In the genomic region with DNA sequence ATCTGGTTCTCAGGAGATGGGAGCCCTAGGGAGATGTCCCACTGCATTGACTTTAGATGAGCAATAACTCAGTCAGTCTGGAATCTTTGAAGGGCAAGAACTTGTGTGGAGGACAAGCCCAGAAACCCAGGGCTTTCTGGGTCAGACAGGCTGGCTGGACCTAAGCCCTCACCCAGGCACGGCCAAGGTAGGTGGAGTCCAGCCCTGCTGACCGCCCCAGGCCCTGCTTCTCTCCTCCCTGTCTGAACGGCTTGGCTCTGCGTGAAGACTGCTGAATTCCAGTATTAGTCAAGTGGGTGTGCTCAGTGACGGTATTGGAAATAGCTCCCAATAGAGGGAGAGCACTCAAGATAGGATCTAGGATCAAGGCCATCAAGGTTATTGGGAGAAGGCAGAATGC, we compare ENCODE assay signal across 13 cellular contexts. TPM values are rescaled to one million over a fixed set of nuclear protein-coding genes. Genes with fewer than 3 reads are reported as not detected.
DNase-seq lines count a peak whose midpoint lies in the region; ATAC-seq and TF ChIP-seq lines count a peak whose summit lies in the region.
"Had no signal": no experiment of that assay in that cellular context is flagged by ENCODE, and none has a peak within 500 bp of the region (broad histone marks: within the 10 kb centered on the region; RNA-seq: fewer than 3 reads in every experiment).

No MANE protein-coding gene starts in this region.

- H3K9me3 Mint-ChIP-seq in activated B cell treated with CpG ODN at 0.5 μM for 24 hours, result no peaks in the 10 kb centered on the region
- H3K9me3 Mint-ChIP-seq in activated T-cell treated with anti-CD3 and anti-CD28 coated beads, Interleukin-2, amount 50 U/mL, for 4 hours, result no peaks in the 10 kb centered on the region

- H3K4me1 ChIP-seq in gastroesophageal sphincter (peaks cover 2 to 72% (median 22%) of the 10 kb centered on the region in 3 donors), trophoblast cell (ENCODE audit: control insufficient read depth in 1 of 2, insufficient read depth in 2 of 2, low read length in 2 of 2) (peaks cover 34 to 35% of the 10 kb centered on the region in 2 experiments)

- H3K27me3 ChIP-seq in gastroesophageal sphincter, result no peaks in the 10 kb centered on the region
- H3K27me3 ChIP-seq in trophoblast cell (ENCODE audit: insufficient read depth, low read length), result no peaks in the 10 kb centered on the region

- intact Hi-C loops in activated B cell treated with CpG ODN at 0.5 μM for 24 hours (cut with micrococcal nuclease), result no loop called here

- no peak overlapping the region for H2AK5ac ChIP-seq in trophoblast cell (ENCODE audit: low read length)

- H4K91ac ChIP-seq in trophoblast cell (ENCODE audit: low read depth, low read length), result peak overlapping the region; percentile 85

- H3K36me3 ChIP-seq in gastroesophageal sphincter, result peaks cover 0 to 15% of the 10 kb centered on the region in 2 donors
- peaks cover 0 to 6% of the 10 kb centered on the region in 2 experiments for H3K36me3 ChIP-seq in trophoblast cell (ENCODE audit: control insufficient read depth in 1 of 2, insufficient read depth in 2 of 2, low read length in 2 of 2)

- H2BK12ac ChIP-seq in trophoblast cell (ENCODE audit: low read length), result peak overlapping the region; percentile 61

- peak overlapping the region; percentile 37 for H3K14ac ChIP-seq in trophoblast cell (ENCODE audit: low read length)

- no peak overlapping the region for H3K23ac ChIP-seq in trophoblast cell (ENCODE audit: low read length)

- CTCF ChIA-PET in activated B cell treated with CpG ODN at 0.5 μM for 24 hours (lab: Charles Lee), result no interaction called here

- ATAC-seq in activated B cell treated with CpG ODN at 0.5 μM for 24 hours (ENCODE audit: low read depth) (no peak), gastroesophageal sphincter (peak; percentile 82), GM21381 (IDR thresholded peaks at IDR 0.05; ENCODE audit: unreplicated experiment) (no peak), GM21737 (IDR thresholded peaks at IDR 0.05; ENCODE audit: unreplicated experiment) (no peak)
- no peak for ATAC-seq in activated T-cell treated with anti-CD3 and anti-CD28 coated beads, Interleukin-2, amount 50 U/mL, for 4 hours
- ATAC-seq: HCT116 had no signal

- DNase-seq in Ammon's horn (ENCODE audit: low spot score), result peak; percentile 67
- DNase-seq in activated B cell treated with CpG ODN at 0.5 μM for 24 hours, result no peak
- peak; percentile 97 to 99 for DNase-seq in trophoblast cell
- DNase-seq in activated T-cell treated with anti-CD3 and anti-CD28 coated beads, Interleukin-2, amount 50 U/mL, for 4 hours, result no peak
- DNase-seq in NCI-H1105 treated with DMSO at 0.1 percent for 48 hours (lab: John Stamatoyannopoulos, UW), result no peak
- DNase-seq: activated CD8-positive, alpha-beta memory T cell treated with anti-CD3 and anti-CD28 coated beads, Interleukin-2, amount 50 U/mL, for 4 hours; COR-L47; NCI-H2081 treated with DMSO at 0.1 percent for 48 hours had no signal

- no peak overlapping the region for H3K18ac ChIP-seq in trophoblast cell (ENCODE audit: low read length)

- 0% methylated on average over 1 of the region's 5 CpGs; no CpG with 5 or more reads in 1 of the 2 donors for WGBS in gastroesophageal sphincter (ENCODE audit: low coverage in 1 of 2), 2 donors
- no CpG with 5 or more reads among the region's 5 CpGs for WGBS in trophoblast cell (ENCODE audit: extremely low coverage, insufficient coverage, insufficient read length)

- peak overlapping the region; percentile 98 for H3K4me3 Mint-ChIP-seq in activated B cell treated with CpG ODN at 0.5 μM for 24 hours
- H3K4me3 Mint-ChIP-seq in activated T-cell treated with anti-CD3 and anti-CD28 coated beads, Interleukin-2, amount 50 U/mL, for 4 hours, result no peak overlapping the region

- no peaks in the 10 kb centered on the region for H3K27me3 Mint-ChIP-seq in activated B cell treated with CpG ODN at 0.5 μM for 24 hours
- no peaks in the 10 kb centered on the region for H3K27me3 Mint-ChIP-seq in activated T-cell treated with anti-CD3 and anti-CD28 coated beads, Interleukin-2, amount 50 U/mL, for 4 hours (ENCODE audit: low read depth)

- H4K12ac ChIP-seq in trophoblast cell (ENCODE audit: low read depth, low read length), result no peak overlapping the region

- no peak overlapping the region for H3K4me2 ChIP-seq in trophoblast cell (ENCODE audit: low read length)

- peaks cover 97% of the 10 kb centered on the region for H3K36me3 Mint-ChIP-seq in activated B cell treated with CpG ODN at 0.5 μM for 24 hours (ENCODE audit: low read depth)
- peaks cover 15% of the 10 kb centered on the region for H3K36me3 Mint-ChIP-seq in activated T-cell treated with anti-CD3 and anti-CD28 coated beads, Interleukin-2, amount 50 U/mL, for 4 hours (ENCODE audit: insufficient read depth)

- H2AFZ ChIP-seq in trophoblast cell (ENCODE audit: insufficient read depth, low read length, poor library complexity), result no peak overlapping the region

- no peak overlapping the region for H3K9ac ChIP-seq in trophoblast cell (ENCODE audit: low read length)

- peaks cover 92% of the 10 kb centered on the region for H3K4me1 Mint-ChIP-seq in activated B cell treated with CpG ODN at 0.5 μM for 24 hours
- peaks cover 74% of the 10 kb centered on the region for H3K4me1 Mint-ChIP-seq in activated T-cell treated with anti-CD3 and anti-CD28 coated beads, Interleukin-2, amount 50 U/mL, for 4 hours (ENCODE audit: low read depth)

- TF ChIP-seq CTCF in activated B cell treated with CpG ODN at 0.5 μM for 24 hours (IDR thresholded peaks at IDR 0.05), result no peak
- TF ChIP-seq CTCF in gastroesophageal sphincter (IDR thresholded peaks at IDR 0.05), result peak in 1 of 4 experiments; percentile 16

- H2BK5ac ChIP-seq in trophoblast cell (ENCODE audit: low read depth, low read length, poor library complexity), result no peak overlapping the region

- no peak overlapping the region for H4K8ac ChIP-seq in trophoblast cell (ENCODE audit: low read depth, low read length)

- no peak for TF ChIP-seq POLR2A in gastroesophageal sphincter (IDR thresholded peaks at IDR 0.05)

- POLR2A ChIA-PET in activated B cell treated with CpG ODN at 0.5 μM for 24 hours (lab: Charles Lee), result interaction anchor here (0.5 to 0.8 kb wide), 3 partner anchors 8 to 196 kb away, joined by 3 to 4 read pairs (median 3); no protein-coding TSS in a partner anchor

- peaks cover 2% of the 10 kb centered on the region for H3K79me2 ChIP-seq in trophoblast cell (ENCODE audit: control insufficient read depth, insufficient read depth, low read length, poor library complexity)

- peak overlapping the region; percentile 27 for H2BK120ac ChIP-seq in trophoblast cell (ENCODE audit: insufficient read depth, low read length, poor library complexity)

- H3K27ac ChIP-seq in gastroesophageal sphincter (peak overlapping the region; percentile 18 to 89 (median 82)), trophoblast cell (ENCODE audit: low read depth, low read length) (peak overlapping the region; percentile 29)

- H3K4me3 ChIP-seq in gastroesophageal sphincter, result no peak overlapping the region
- no peak overlapping the region for H3K4me3 ChIP-seq in trophoblast cell (ENCODE audit: low read depth, low read length)

- H3K79me1 ChIP-seq in trophoblast cell (ENCODE audit: low read length), result peaks cover 28% of the 10 kb centered on the region

- H3K27ac Mint-ChIP-seq in activated B cell treated with CpG ODN at 0.5 μM for 24 hours, result peak overlapping the region; percentile 98

- no peak overlapping the region for H3K4ac ChIP-seq in trophoblast cell (ENCODE audit: low read depth, low read length)

- TF ChIP-seq EP300 in gastroesophageal sphincter (IDR thresholded peaks at IDR 0.05), result no peak

- H3K9me3 ChIP-seq in gastroesophageal sphincter (no peaks in the 10 kb centered on the region), trophoblast cell (ENCODE audit: insufficient read depth, low read depth, low read length) (no peaks in the 10 kb centered on the region)

RNA-seq across cellular contexts. Expression of gene CXCR5, which starts 6.1 kb away (rescaled TPM):
- total RNA-seq in activated B cell treated with CpG ODN at 0.5 μM for 24 hours (198 and 199 TPM in 2 replicates), gastroesophageal sphincter (under 1 TPM in 1 of 4 donors, not detected in 3; 0.08 TPM)
- 0.03 and 0.06 TPM in 2 replicates for polyA plus RNA-seq in trophoblast cell (2013)
- 10 to 100 TPM; 17.6 to 30.8 (median 23.7) TPM for total RNA-seq in activated T-cell treated with anti-CD3 and anti-CD28 coated beads, Interleukin-2, amount 50 U/mL, for 4 hours
- total RNA-seq: SK-MEL-5 had no signal

RNA-seq across cellular contexts. Expression of gene BCL9L, which starts 35.9 kb away (rescaled TPM):
- 20.4 and 21.9 TPM in 2 replicates for total RNA-seq in activated B cell treated with CpG ODN at 0.5 μM for 24 hours
- total RNA-seq in gastroesophageal sphincter, result 10 to 100 TPM; 24.6 to 66.2 (median 30.8) TPM
- 187 and 191 TPM in 2 replicates for polyA plus RNA-seq in trophoblast cell (2013)
- 10 to 100 TPM; 26.1 to 31.2 (median 26.9) TPM for total RNA-seq in activated T-cell treated with anti-CD3 and anti-CD28 coated beads, Interleukin-2, amount 50 U/mL, for 4 hours

Comparison
In these comparisons a context has a peak if more than half of its experiments do, and no peak if none do; other contexts are left out.
1. DNase-seq: peak in Ammon's horn (single experiment) and trophoblast cell (2 of 2); none in activated B cell treated with CpG ODN at 0.5 μM for 24 hours (single experiment), activated T-cell treated with anti-CD3 and anti-CD28 coated beads, Interleukin-2, amount 50 U/mL, for 4 hours (single experiment) and NCI-H1105 treated with DMSO at 0.1 percent for 48 hours (single experiment).
2. RNA of gene CXCR5, which starts 6.1 kb away (total RNA-seq): 198 to 199 TPM in activated B cell treated with CpG ODN at 0.5 μM for 24 hours and 17.6 to 30.8 TPM in activated T-cell treated with anti-CD3 and anti-CD28 coated beads, Interleukin-2, amount 50 U/mL, for 4 hours; 0.08 TPM in gastroesophageal sphincter; every median in the first group is over 10 times any median in the second.